ENCODE assay signal across 8 cellular contexts in genomic region chr4:174522183-174523002, GRCh38. TPM values are rescaled to one million over a fixed set of nuclear protein-coding genes. Genes with fewer than 3 reads are reported as not detected.
DNase-seq lines count a peak whose midpoint lies in the region; ATAC-seq lines count a peak whose summit lies in the region.

HPGD (minus strand) TSS chr4:174522488; CDS start chr4:174522451, 37 bp downstream.

- H3K27me3 ChIP-seq in ACC112 (ENCODE audit: insufficient read depth, low read length) = peaks cover 8% of the 10 kb centered on the region

- no peaks in the 10 kb centered on the region for H3K4me1 ChIP-seq in ACC112 (ENCODE audit: control insufficient read depth, insufficient read depth, low read length, unreplicated experiment)

- peak; percentile 63 for DNase-seq in SK-MEL-5 (ENCODE audit: low read depth, low spot score)
- peak; percentile 33 for DNase-seq in activated naive CD4-positive, alpha-beta T cell treated with anti-CD3 and anti-CD28 coated beads, Interleukin-2, amount 50 U/mL, for 16 hours
- peak; percentile 34 for DNase-seq in left cardiac atrium
- no peak for DNase-seq in renal cortical epithelial cell (ENCODE audit: low read depth)
- no peak for DNase-seq in GF-D8 (lab: John Stamatoyannopoulos, UW)

- H3K27ac ChIP-seq in ACC112 (ENCODE audit: low read depth, low read length) = no peak within 1 kb of the TSS

- no peaks in the 10 kb centered on the region for H3K36me3 ChIP-seq in ACC112 (ENCODE audit: insufficient read depth, low read length)

- H3K79me2 ChIP-seq in ACC112 (ENCODE audit: control insufficient read depth, insufficient read depth, low read length, unreplicated experiment) = no peaks in the 10 kb centered on the region

- in situ Hi-C loops in SK-MEL-5 (cut with HindIII; ENCODE audit: low pct_unique_long_range_greater_than_20kb, low sequenced_read_pairs) = no loop called here

- H2AFZ ChIP-seq in ACC112 (ENCODE audit: low read length, unreplicated experiment) = peak within 1 kb of the TSS; percentile 89

- ATAC-seq in GM19035 (IDR thresholded peaks at IDR 0.05; ENCODE audit: unreplicated experiment) (peak; percentile 76), HG03378 (IDR thresholded peaks at IDR 0.05; ENCODE audit: unreplicated experiment) (peak; percentile 61), left cardiac atrium (peak; percentile 79 to 82)

- H3K4me3 ChIP-seq in ACC112 (ENCODE audit: low read depth, low read length) = peak within 1 kb of the TSS; percentile 80

- intact Hi-C loops in left cardiac atrium (cut with DNase I) = no loop called here

RNA-seq across cellular contexts. Expression of gene HPGD, which starts in this region (rescaled TPM):
- total RNA-seq in SK-MEL-5 (2014; rRNA removed; shearing (Covaris generic)) = 9.5 and 10.4 TPM in 2 replicates
- polyA plus RNA-seq in SK-MEL-5 (2015; cell fraction: cytosol; rRNA removed) = 4.5 and 5.6 TPM in 2 replicates
- polyA plus RNA-seq in SK-MEL-5 (2015; cell fraction: nucleus; rRNA removed) = 0.84 and 1.1 TPM in 2 replicates
- 1 to 10 TPM; 2.3 to 2.7 TPM for total RNA-seq in left cardiac atrium
- 8.7 and 105 TPM in 2 replicates for total RNA-seq in renal cortical epithelial cell

Comparison
In these comparisons a context has a peak if more than half of its experiments do, and no peak if none do; other contexts are left out.
1. DNase-seq: peak in SK-MEL-5 (single experiment), activated naive CD4-positive, alpha-beta T cell treated with anti-CD3 and anti-CD28 coated beads, Interleukin-2, amount 50 U/mL, for 16 hours (single experiment) and left cardiac atrium (single experiment); none in renal cortical epithelial cell (single experiment) and GF-D8 (single experiment).
2. Peak in every context shown above with its lines, with median percentiles within 50 percentile points of each other: ATAC-seq.